17 cellular contexts compared by ENCODE assay signal in the genomic region with DNA sequence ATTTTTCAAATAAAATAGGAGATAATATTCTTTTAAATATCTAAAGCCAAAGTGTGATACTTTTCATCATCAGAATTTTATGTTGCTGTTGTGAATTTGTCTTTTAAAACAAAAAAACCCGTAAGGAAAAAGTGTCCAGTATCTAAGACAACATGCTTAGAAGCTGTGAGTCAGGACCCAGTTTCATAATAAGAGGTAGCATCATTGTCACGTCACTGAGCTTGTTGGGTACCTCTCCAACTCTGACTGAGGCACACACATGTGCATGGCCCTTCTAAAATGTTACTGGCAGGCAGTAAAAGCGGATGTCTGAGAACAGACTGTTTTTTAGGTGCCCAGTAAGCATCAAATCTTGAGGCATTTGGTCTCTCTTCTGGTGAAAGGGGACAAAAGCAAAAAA. TPM values are rescaled to one million over a fixed set of nuclear protein-coding genes. Genes with fewer than 3 reads are reported as not detected.
DNase-seq lines count a peak whose midpoint lies in the region; ATAC-seq and TF ChIP-seq lines count a peak whose summit lies in the region.
"Had no signal": no experiment of that assay in that cellular context is flagged by ENCODE, and none has a peak within 500 bp of the region (broad histone marks: within the 10 kb centered on the region; RNA-seq: fewer than 3 reads in every experiment).

No MANE protein-coding gene starts in this region.

- H3K4me3 Mint-ChIP-seq in MCF 10A (ENCODE audit: unreplicated experiment): no peak overlapping the region
- peak overlapping the region; percentile 26 for H3K4me3 Mint-ChIP-seq in activated T-helper 1 cell treated with anti-CD3 and anti-CD28 coated beads, Interleukin-12 subunit alpha, Interleukin-12 subunit beta, Interleukin-2, Interleukin-4 antibody, amounts not matched to agents 30 ng/mL and 10 ng/mL and 1 ng/mL, durations not matched to agents 14 hours and 24 hours and 36 hours

- no peaks in the 10 kb centered on the region for H3K9me3 Mint-ChIP-seq in MCF 10A (ENCODE audit: unreplicated experiment)
- peaks cover 21% of the 10 kb centered on the region for H3K9me3 Mint-ChIP-seq in activated T-helper 1 cell treated with anti-CD3 and anti-CD28 coated beads, Interleukin-12 subunit alpha, Interleukin-12 subunit beta, Interleukin-2, Interleukin-4 antibody, amounts not matched to agents 30 ng/mL and 10 ng/mL and 1 ng/mL, durations not matched to agents 14 hours and 24 hours and 36 hours

- DNase-seq in MCF 10A (ENCODE audit: unreplicated experiment): peak; percentile 72
- DNase-seq in breast epithelium (ENCODE audit: low spot score in 2 of 2): no peak
- DNase-seq in activated T-helper 1 cell treated with anti-CD3 and anti-CD28 coated beads, Interleukin-12 subunit alpha, Interleukin-12 subunit beta, Interleukin-2, Interleukin-4 antibody, amounts not matched to agents 30 ng/mL and 10 ng/mL and 1 ng/mL, durations not matched to agents 14 hours and 24 hours and 36 hours (ENCODE audit: low spot score): no peak
- peak; percentile 60 for DNase-seq in fibroblast of peridontal ligament (ENCODE audit: extremely low read depth)
- no peak for DNase-seq in AML-193 (lab: John Stamatoyannopoulos, UW)
- no peak for DNase-seq in NCI-H2029 (lab: John Stamatoyannopoulos, UW)
- DNase-seq: heart right ventricle, kidney glomerular epithelial cell, NCI-H187, NCI-H526 had no signal

- H3K36me3 Mint-ChIP-seq in MCF 10A (ENCODE audit: insufficient read depth, unreplicated experiment): peaks cover 28% of the 10 kb centered on the region
- peaks cover 25% of the 10 kb centered on the region for H3K36me3 Mint-ChIP-seq in activated T-helper 1 cell treated with anti-CD3 and anti-CD28 coated beads, Interleukin-12 subunit alpha, Interleukin-12 subunit beta, Interleukin-2, Interleukin-4 antibody, amounts not matched to agents 30 ng/mL and 10 ng/mL and 1 ng/mL, durations not matched to agents 14 hours and 24 hours and 36 hours (ENCODE audit: low read depth)

- peaks cover 9% of the 10 kb centered on the region for H3K4me1 Mint-ChIP-seq in MCF 10A (ENCODE audit: insufficient read depth, unreplicated experiment)
- H3K4me1 Mint-ChIP-seq in activated T-helper 1 cell treated with anti-CD3 and anti-CD28 coated beads, Interleukin-12 subunit alpha, Interleukin-12 subunit beta, Interleukin-2, Interleukin-4 antibody, amounts not matched to agents 30 ng/mL and 10 ng/mL and 1 ng/mL, durations not matched to agents 14 hours and 24 hours and 36 hours (ENCODE audit: low read depth): peaks cover 35% of the 10 kb centered on the region

- no peak for TF ChIP-seq CTCF in MCF 10A (IDR thresholded peaks at IDR 0.05; ENCODE audit: unreplicated experiment)
- no peak for TF ChIP-seq CTCF in breast epithelium (IDR thresholded peaks at IDR 0.05)

- no peaks in the 10 kb centered on the region for H3K36me3 ChIP-seq in breast epithelium
- H3K36me3 ChIP-seq: prostate gland had no signal

- no peaks in the 10 kb centered on the region for H3K27me3 ChIP-seq in breast epithelium
- H3K27me3 ChIP-seq: heart right ventricle had no signal

- H3K4me1 ChIP-seq in breast epithelium: peaks cover 0 to 5% of the 10 kb centered on the region in 2 donors
- H3K4me1 ChIP-seq: prostate gland had no signal

- no peak for ATAC-seq in HG02610 (IDR thresholded peaks at IDR 0.05; ENCODE audit: unreplicated experiment)
- no peak for ATAC-seq in SK-N-SH treated with all-trans-retinoic acid at 6 μM for 48 hours
- ATAC-seq: activated CD4-positive, CD25-positive, alpha-beta regulatory T cell treated with anti-CD3 and anti-CD28 coated beads, Interleukin-2, amount 50 U/mL, for 24 hours; heart right ventricle had no signal

- POLR2A ChIA-PET in MCF 10A (lab: Yijun Ruan, JAX): interaction anchor here (0.7 to 1.6 kb wide), 3 partner anchors 18 to 801 kb away, joined by 3 to 4 read pairs (median 4); a partner anchor contains a TSS

- no peak overlapping the region for H3K4me3 ChIP-seq in breast epithelium
- H3K4me3 ChIP-seq: heart right ventricle, prostate gland had no signal

- CTCF ChIA-PET in MCF 10A (lab: Yijun Ruan, JAX): interaction anchor here (1.1 to 6.6 kb wide), 4 partner anchors 17 to 26 kb away, joined by 3 to 52 read pairs (median 8); a partner anchor contains a TSS

- no peak overlapping the region for H3K27ac ChIP-seq in breast epithelium
- H3K27ac ChIP-seq: C4-2B, heart right ventricle, prostate gland had no signal

- intact Hi-C loops in MCF 10A (cut with micrococcal nuclease) (no loop called here), breast epithelium (cut with DNase I; ENCODE audit: low total_unique reads) (no loop called here)
- intact Hi-C loops in activated T-helper 1 cell treated with anti-CD3 and anti-CD28 coated beads, Interleukin-12 subunit alpha, Interleukin-12 subunit beta, Interleukin-2, Interleukin-4 antibody, amounts not matched to agents 30 ng/mL and 10 ng/mL and 1 ng/mL, durations not matched to agents 14 hours and 24 hours and 36 hours (cut with micrococcal nuclease): loop anchor here (10.0 kb wide), 1 partner anchor 510 kb away; a partner anchor contains a TSS

- no peaks in the 10 kb centered on the region for H3K9me3 ChIP-seq in breast epithelium
- H3K9me3 ChIP-seq: prostate gland had no signal

- TF ChIP-seq POLR2A in breast epithelium (IDR thresholded peaks at IDR 0.05): no peak

- TSS peak; percentile 1 for BruUV-seq in MCF 10A (replicated peaks; lab: Mats Ljungman, UMichigan)

- H3K27ac Mint-ChIP-seq in MCF 10A (ENCODE audit: low read depth, unreplicated experiment): no peak overlapping the region
- H3K27ac Mint-ChIP-seq in activated T-helper 1 cell treated with anti-CD3 and anti-CD28 coated beads, Interleukin-12 subunit alpha, Interleukin-12 subunit beta, Interleukin-2, Interleukin-4 antibody, amounts not matched to agents 30 ng/mL and 10 ng/mL and 1 ng/mL, durations not matched to agents 14 hours and 24 hours and 36 hours: no peak overlapping the region

- H3K27me3 Mint-ChIP-seq in MCF 10A (ENCODE audit: insufficient read depth, unreplicated experiment): no peaks in the 10 kb centered on the region
- no peaks in the 10 kb centered on the region for H3K27me3 Mint-ChIP-seq in activated T-helper 1 cell treated with anti-CD3 and anti-CD28 coated beads, Interleukin-12 subunit alpha, Interleukin-12 subunit beta, Interleukin-2, Interleukin-4 antibody, amounts not matched to agents 30 ng/mL and 10 ng/mL and 1 ng/mL, durations not matched to agents 14 hours and 24 hours and 36 hours (ENCODE audit: insufficient read depth)

TF ChIP-seq in SK-N-SH treated with all-trans-retinoic acid at 6 μM for 48 hours, 23 proteins besides CTCF, POLR2A, EP300 and RAD21 (continues in another document):
- TF ChIP-seq BACH2 (CRISPR knock-in tag; IDR thresholded peaks at IDR 0.05; ENCODE audit: borderline replicate concordance): no peak
- TF ChIP-seq, protein P1, sequence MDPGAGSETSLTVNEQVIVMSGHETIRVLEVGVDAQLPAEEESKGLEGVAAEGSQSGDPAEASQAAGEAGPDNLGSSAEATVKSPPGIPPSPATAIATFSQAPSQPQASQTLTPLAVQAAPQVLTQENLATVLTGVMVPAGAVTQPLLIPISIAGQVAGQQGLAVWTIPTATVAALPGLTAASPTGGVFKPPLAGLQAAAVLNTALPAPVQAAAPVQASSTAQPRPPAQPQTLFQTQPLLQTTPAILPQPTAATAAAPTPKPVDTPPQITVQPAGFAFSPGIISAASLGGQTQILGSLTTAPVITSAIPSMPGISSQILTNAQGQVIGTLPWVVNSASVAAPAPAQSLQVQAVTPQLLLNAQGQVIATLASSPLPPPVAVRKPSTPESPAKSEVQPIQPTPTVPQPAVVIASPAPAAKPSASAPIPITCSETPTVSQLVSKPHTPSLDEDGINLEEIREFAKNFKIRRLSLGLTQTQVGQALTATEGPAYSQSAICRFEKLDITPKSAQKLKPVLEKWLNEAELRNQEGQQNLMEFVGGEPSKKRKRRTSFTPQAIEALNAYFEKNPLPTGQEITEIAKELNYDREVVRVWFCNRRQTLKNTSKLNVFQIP (CRISPR knock-in tag; IDR thresholded peaks at IDR 0.05; ENCODE audit: borderline replicate concordance, low read depth): no peak
- TF ChIP-seq, protein P2, sequence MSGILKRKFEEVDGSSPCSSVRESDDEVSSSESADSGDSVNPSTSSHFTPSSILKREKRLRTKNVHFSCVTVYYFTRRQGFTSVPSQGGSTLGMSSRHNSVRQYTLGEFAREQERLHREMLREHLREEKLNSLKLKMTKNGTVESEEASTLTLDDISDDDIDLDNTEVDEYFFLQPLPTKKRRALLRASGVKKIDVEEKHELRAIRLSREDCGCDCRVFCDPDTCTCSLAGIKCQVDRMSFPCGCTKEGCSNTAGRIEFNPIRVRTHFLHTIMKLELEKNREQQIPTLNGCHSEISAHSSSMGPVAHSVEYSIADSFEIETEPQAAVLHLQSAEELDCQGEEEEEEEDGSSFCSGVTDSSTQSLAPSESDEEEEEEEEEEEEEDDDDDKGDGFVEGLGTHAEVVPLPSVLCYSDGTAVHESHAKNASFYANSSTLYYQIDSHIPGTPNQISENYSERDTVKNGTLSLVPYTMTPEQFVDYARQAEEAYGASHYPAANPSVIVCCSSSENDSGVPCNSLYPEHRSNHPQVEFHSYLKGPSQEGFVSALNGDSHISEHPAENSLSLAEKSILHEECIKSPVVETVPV (CRISPR knock-in tag; IDR thresholded peaks at IDR 0.05): no peak

RNA-seq across cellular contexts. Expression of a gene that starts 2.5 kb away (rescaled TPM):
- total RNA-seq in MCF 10A (2022) (99.9 and 105 TPM in 2 replicates), breast epithelium (10 to 100 TPM; 23.4 to 33.2 (median 28.8) TPM)
- total RNA-seq in activated T-helper 1 cell treated with anti-CD3 and anti-CD28 coated beads, Interleukin-12 subunit alpha, Interleukin-12 subunit beta, Interleukin-2, Interleukin-4 antibody, amounts not matched to agents 30 ng/mL and 10 ng/mL and 1 ng/mL, durations not matched to agents 14 hours and 24 hours and 36 hours: 98.0 and 98.4 TPM in 2 replicates

RNA-seq across cellular contexts. Expression of a gene that starts 2.6 kb away (rescaled TPM):
- total RNA-seq in MCF 10A (2022) (72.5 and 80.8 TPM in 2 replicates), breast epithelium (10 to 100 TPM; 36.0 to 42.6 (median 40.7) TPM)
- 51.2 and 51.6 TPM in 2 replicates for total RNA-seq in activated T-helper 1 cell treated with anti-CD3 and anti-CD28 coated beads, Interleukin-12 subunit alpha, Interleukin-12 subunit beta, Interleukin-2, Interleukin-4 antibody, amounts not matched to agents 30 ng/mL and 10 ng/mL and 1 ng/mL, durations not matched to agents 14 hours and 24 hours and 36 hours

RNA-seq across cellular contexts. Expression of a gene that starts 17.8 kb away (rescaled TPM):
- total RNA-seq in MCF 10A (2022) (43.3 and 44.8 TPM in 2 replicates), breast epithelium (100 to 1,000 TPM; 119 to 129 (median 127) TPM)
- total RNA-seq in activated T-helper 1 cell treated with anti-CD3 and anti-CD28 coated beads, Interleukin-12 subunit alpha, Interleukin-12 subunit beta, Interleukin-2, Interleukin-4 antibody, amounts not matched to agents 30 ng/mL and 10 ng/mL and 1 ng/mL, durations not matched to agents 14 hours and 24 hours and 36 hours: 89.2 and 90.9 TPM in 2 replicates

RNA-seq across cellular contexts. Expression of a gene that starts 40.1 kb away (rescaled TPM):
- total RNA-seq in MCF 10A (2022) (not detected in 2 replicates), breast epithelium (not detected)
- total RNA-seq in activated T-helper 1 cell treated with anti-CD3 and anti-CD28 coated beads, Interleukin-12 subunit alpha, Interleukin-12 subunit beta, Interleukin-2, Interleukin-4 antibody, amounts not matched to agents 30 ng/mL and 10 ng/mL and 1 ng/mL, durations not matched to agents 14 hours and 24 hours and 36 hours: 1.3 and 1.6 TPM in 2 replicates
- total RNA-seq: cardiac septum, Daoy, prostate gland had no signal

RNA-seq across cellular contexts. Expression of a gene that starts 41.6 kb away (rescaled TPM):
- total RNA-seq in MCF 10A (2022): 6.4 and 7.5 TPM in 2 replicates
- total RNA-seq in breast epithelium: 10 to 100 TPM; 13.1 to 20.3 (median 17.6) TPM
- total RNA-seq in activated T-helper 1 cell treated with anti-CD3 and anti-CD28 coated beads, Interleukin-12 subunit alpha, Interleukin-12 subunit beta, Interleukin-2, Interleukin-4 antibody, amounts not matched to agents 30 ng/mL and 10 ng/mL and 1 ng/mL, durations not matched to agents 14 hours and 24 hours and 36 hours: 4.4 and 4.9 TPM in 2 replicates

Comparison
In these comparisons a context has a peak if more than half of its experiments do, and no peak if none do; other contexts are left out.
1. DNase-seq: peak in MCF 10A (single experiment) and fibroblast of peridontal ligament (single experiment); none in breast epithelium (0 of 2), activated T-helper 1 cell treated with anti-CD3 and anti-CD28 coated beads, Interleukin-12 subunit alpha, Interleukin-12 subunit beta, Interleukin-2, Interleukin-4 antibody, amounts not matched to agents 30 ng/mL and 10 ng/mL and 1 ng/mL, durations not matched to agents 14 hours and 24 hours and 36 hours (single experiment), AML-193 (0 of 2) and NCI-H2029 (single experiment).